Comparison of ENCODE assay signal across 1 cellular context in the genomic region with DNA sequence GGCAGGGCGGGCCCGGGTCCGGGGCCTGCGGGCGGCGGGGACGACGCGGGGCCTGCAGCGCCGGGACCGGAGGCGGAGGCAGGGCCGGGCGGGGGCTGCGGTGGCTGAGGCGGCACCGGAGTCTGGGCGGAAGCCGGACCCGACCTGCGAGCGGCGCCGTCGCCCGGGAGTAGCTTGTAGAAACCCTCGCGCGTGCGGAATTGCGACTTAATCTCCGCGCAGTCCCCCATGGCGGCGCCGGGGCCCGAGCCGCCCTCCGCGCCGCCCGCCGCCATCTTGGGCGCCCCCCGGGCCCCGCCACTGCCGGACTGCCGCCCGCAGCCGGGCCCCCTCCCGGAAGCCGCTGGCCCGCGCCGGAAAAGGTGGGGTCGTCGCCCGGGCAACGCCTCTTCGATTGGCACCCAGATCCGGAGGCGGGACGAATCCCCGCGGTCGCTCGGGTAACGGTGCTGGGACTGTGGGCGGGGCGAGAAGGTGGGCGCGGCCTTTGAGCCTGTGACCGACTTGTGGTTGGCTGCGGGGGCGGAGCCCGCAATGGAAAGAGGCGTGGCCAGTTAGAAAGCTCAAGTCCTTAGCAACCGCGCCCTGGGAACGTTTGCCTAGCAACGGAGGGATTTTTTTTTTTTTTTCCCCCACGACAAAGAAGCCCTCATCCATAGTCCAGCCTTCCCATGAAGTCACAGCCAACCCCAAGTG.
A peak's percentile ranks its signal among the peaks of the same experiment; 100 is the strongest.
TF ChIP-seq lines count a peak whose summit lies in the region.

A gene with protein sequence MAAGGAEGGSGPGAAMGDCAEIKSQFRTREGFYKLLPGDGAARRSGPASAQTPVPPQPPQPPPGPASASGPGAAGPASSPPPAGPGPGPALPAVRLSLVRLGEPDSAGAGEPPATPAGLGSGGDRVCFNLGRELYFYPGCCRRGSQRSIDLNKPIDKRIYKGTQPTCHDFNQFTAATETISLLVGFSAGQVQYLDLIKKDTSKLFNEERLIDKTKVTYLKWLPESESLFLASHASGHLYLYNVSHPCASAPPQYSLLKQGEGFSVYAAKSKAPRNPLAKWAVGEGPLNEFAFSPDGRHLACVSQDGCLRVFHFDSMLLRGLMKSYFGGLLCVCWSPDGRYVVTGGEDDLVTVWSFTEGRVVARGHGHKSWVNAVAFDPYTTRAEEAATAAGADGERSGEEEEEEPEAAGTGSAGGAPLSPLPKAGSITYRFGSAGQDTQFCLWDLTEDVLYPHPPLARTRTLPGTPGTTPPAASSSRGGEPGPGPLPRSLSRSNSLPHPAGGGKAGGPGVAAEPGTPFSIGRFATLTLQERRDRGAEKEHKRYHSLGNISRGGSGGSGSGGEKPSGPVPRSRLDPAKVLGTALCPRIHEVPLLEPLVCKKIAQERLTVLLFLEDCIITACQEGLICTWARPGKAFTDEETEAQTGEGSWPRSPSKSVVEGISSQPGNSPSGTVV (minus strand): TSS at position 364 of the 696 bp plus-strand sequence. CDS start 89 bp downstream, at position 275.

TF ChIP-seq in GM12878, 131 proteins besides CTCF, POLR2A, EP300 and RAD21 (continued from another document and continues in another):
- TF ChIP-seq, protein P1, sequence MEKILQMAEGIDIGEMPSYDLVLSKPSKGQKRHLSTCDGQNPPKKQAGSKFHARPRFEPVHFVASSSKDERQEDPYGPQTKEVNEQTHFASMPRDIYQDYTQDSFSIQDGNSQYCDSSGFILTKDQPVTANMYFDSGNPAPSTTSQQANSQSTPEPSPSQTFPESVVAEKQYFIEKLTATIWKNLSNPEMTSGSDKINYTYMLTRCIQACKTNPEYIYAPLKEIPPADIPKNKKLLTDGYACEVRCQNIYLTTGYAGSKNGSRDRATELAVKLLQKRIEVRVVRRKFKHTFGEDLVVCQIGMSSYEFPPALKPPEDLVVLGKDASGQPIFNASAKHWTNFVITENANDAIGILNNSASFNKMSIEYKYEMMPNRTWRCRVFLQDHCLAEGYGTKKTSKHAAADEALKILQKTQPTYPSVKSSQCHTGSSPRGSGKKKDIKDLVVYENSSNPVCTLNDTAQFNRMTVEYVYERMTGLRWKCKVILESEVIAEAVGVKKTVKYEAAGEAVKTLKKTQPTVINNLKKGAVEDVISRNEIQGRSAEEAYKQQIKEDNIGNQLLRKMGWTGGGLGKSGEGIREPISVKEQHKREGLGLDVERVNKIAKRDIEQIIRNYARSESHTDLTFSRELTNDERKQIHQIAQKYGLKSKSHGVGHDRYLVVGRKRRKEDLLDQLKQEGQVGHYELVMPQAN (conservative IDR thresholded peaks at IDR 0.05) = peak; percentile 79
- TF ChIP-seq MEF2A (IDR thresholded peaks at IDR 0.05; ENCODE audit: insufficient read depth, low read depth, low read length) = 0 out of 2 replicates have a peak, but pooled peaks have one; percentile 33
- TF ChIP-seq NFXL1 (IDR thresholded peaks at IDR 0.05; ENCODE audit: borderline replicate concordance) = no peak
- TF ChIP-seq, protein P2, sequence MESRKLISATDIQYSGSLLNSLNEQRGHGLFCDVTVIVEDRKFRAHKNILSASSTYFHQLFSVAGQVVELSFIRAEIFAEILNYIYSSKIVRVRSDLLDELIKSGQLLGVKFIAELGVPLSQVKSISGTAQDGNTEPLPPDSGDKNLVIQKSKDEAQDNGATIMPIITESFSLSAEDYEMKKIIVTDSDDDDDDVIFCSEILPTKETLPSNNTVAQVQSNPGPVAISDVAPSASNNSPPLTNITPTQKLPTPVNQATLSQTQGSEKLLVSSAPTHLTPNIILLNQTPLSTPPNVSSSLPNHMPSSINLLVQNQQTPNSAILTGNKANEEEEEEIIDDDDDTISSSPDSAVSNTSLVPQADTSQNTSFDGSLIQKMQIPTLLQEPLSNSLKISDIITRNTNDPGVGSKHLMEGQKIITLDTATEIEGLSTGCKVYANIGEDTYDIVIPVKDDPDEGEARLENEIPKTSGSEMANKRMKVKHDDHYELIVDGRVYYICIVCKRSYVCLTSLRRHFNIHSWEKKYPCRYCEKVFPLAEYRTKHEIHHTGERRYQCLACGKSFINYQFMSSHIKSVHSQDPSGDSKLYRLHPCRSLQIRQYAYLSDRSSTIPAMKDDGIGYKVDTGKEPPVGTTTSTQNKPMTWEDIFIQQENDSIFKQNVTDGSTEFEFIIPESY (IDR thresholded peaks at IDR 0.05) = no peak
- TF ChIP-seq SREBF1 (IDR thresholded peaks at IDR 0.05; ENCODE audit: low read length) = peak; percentile 39; the same call in 1 of the 2 replicates
- TF ChIP-seq MTA3 (IDR thresholded peaks at IDR 0.05; ENCODE audit: borderline replicate concordance, low read length) = no peak
- TF ChIP-seq, protein P3, sequence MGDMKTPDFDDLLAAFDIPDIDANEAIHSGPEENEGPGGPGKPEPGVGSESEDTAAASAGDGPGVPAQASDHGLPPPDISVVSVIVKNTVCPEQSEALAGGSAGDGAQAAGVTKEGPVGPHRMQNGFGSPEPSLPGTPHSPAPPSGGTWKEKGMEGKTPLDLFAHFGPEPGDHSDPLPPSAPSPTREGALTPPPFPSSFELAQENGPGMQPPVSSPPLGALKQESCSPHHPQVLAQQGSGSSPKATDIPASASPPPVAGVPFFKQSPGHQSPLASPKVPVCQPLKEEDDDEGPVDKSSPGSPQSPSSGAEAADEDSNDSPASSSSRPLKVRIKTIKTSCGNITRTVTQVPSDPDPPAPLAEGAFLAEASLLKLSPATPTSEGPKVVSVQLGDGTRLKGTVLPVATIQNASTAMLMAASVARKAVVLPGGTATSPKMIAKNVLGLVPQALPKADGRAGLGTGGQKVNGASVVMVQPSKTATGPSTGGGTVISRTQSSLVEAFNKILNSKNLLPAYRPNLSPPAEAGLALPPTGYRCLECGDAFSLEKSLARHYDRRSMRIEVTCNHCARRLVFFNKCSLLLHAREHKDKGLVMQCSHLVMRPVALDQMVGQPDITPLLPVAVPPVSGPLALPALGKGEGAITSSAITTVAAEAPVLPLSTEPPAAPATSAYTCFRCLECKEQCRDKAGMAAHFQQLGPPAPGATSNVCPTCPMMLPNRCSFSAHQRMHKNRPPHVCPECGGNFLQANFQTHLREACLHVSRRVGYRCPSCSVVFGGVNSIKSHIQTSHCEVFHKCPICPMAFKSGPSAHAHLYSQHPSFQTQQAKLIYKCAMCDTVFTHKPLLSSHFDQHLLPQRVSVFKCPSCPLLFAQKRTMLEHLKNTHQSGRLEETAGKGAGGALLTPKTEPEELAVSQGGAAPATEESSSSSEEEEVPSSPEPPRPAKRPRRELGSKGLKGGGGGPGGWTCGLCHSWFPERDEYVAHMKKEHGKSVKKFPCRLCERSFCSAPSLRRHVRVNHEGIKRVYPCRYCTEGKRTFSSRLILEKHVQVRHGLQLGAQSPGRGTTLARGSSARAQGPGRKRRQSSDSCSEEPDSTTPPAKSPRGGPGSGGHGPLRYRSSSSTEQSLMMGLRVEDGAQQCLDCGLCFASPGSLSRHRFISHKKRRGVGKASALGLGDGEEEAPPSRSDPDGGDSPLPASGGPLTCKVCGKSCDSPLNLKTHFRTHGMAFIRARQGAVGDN (IDR thresholded peaks at IDR 0.05) = peak; percentile 59; the same call in 1 of the 2 replicates
- TF ChIP-seq, protein P4, sequence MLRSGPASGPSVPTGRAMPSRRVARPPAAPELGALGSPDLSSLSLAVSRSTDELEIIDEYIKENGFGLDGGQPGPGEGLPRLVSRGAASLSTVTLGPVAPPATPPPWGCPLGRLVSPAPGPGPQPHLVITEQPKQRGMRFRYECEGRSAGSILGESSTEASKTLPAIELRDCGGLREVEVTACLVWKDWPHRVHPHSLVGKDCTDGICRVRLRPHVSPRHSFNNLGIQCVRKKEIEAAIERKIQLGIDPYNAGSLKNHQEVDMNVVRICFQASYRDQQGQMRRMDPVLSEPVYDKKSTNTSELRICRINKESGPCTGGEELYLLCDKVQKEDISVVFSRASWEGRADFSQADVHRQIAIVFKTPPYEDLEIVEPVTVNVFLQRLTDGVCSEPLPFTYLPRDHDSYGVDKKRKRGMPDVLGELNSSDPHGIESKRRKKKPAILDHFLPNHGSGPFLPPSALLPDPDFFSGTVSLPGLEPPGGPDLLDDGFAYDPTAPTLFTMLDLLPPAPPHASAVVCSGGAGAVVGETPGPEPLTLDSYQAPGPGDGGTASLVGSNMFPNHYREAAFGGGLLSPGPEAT (IDR thresholded peaks at IDR 0.05; ENCODE audit: low read depth) = 0 out of 2 replicates have a peak, but pooled peaks have one; percentile 37
- TF ChIP-seq, protein P5, sequence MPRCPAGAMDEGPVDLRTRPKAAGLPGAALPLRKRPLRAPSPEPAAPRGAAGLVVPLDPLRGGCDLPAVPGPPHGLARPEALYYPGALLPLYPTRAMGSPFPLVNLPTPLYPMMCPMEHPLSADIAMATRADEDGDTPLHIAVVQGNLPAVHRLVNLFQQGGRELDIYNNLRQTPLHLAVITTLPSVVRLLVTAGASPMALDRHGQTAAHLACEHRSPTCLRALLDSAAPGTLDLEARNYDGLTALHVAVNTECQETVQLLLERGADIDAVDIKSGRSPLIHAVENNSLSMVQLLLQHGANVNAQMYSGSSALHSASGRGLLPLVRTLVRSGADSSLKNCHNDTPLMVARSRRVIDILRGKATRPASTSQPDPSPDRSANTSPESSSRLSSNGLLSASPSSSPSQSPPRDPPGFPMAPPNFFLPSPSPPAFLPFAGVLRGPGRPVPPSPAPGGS (IDR thresholded peaks at IDR 0.05; ENCODE audit: borderline replicate concordance, insufficient read depth, low read depth, low read length, poor library complexity, severe bottlenecking) = no peak
- TF ChIP-seq, protein P6, sequence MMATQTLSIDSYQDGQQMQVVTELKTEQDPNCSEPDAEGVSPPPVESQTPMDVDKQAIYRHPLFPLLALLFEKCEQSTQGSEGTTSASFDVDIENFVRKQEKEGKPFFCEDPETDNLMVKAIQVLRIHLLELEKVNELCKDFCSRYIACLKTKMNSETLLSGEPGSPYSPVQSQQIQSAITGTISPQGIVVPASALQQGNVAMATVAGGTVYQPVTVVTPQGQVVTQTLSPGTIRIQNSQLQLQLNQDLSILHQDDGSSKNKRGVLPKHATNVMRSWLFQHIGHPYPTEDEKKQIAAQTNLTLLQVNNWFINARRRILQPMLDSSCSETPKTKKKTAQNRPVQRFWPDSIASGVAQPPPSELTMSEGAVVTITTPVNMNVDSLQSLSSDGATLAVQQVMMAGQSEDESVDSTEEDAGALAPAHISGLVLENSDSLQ (IDR thresholded peaks at IDR 0.05) = peak; percentile 98
- TF ChIP-seq RB1 (IDR thresholded peaks at IDR 0.05; ENCODE audit: borderline replicate concordance) = peak; percentile 60; the same call in 1 of the 2 replicates
- TF ChIP-seq BCL11A (IDR thresholded peaks at IDR 0.05; ENCODE audit: low read depth, low read length) = no peak
- TF ChIP-seq, protein P7, sequence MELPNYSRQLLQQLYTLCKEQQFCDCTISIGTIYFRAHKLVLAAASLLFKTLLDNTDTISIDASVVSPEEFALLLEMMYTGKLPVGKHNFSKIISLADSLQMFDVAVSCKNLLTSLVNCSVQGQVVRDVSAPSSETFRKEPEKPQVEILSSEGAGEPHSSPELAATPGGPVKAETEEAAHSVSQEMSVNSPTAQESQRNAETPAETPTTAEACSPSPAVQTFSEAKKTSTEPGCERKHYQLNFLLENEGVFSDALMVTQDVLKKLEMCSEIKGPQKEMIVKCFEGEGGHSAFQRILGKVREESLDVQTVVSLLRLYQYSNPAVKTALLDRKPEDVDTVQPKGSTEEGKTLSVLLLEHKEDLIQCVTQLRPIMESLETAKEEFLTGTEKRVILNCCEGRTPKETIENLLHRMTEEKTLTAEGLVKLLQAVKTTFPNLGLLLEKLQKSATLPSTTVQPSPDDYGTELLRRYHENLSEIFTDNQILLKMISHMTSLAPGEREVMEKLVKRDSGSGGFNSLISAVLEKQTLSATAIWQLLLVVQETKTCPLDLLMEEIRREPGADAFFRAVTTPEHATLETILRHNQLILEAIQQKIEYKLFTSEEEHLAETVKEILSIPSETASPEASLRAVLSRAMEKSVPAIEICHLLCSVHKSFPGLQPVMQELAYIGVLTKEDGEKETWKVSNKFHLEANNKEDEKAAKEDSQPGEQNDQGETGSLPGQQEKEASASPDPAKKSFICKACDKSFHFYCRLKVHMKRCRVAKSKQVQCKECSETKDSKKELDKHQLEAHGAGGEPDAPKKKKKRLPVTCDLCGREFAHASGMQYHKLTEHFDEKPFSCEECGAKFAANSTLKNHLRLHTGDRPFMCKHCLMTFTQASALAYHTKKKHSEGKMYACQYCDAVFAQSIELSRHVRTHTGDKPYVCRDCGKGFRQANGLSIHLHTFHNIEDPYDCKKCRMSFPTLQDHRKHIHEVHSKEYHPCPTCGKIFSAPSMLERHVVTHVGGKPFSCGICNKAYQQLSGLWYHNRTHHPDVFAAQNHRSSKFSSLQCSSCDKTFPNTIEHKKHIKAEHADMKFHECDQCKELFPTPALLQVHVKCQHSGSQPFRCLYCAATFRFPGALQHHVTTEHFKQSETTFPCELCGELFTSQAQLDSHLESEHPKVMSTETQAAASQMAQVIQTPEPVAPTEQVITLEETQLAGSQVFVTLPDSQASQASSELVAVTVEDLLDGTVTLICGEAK (IDR thresholded peaks at IDR 0.05; ENCODE audit: borderline replicate concordance) = peak; percentile 86
- TF ChIP-seq HDAC6 (IDR thresholded peaks at IDR 0.05; ENCODE audit: unreplicated experiment) = no peak
- TF ChIP-seq, protein P8, sequence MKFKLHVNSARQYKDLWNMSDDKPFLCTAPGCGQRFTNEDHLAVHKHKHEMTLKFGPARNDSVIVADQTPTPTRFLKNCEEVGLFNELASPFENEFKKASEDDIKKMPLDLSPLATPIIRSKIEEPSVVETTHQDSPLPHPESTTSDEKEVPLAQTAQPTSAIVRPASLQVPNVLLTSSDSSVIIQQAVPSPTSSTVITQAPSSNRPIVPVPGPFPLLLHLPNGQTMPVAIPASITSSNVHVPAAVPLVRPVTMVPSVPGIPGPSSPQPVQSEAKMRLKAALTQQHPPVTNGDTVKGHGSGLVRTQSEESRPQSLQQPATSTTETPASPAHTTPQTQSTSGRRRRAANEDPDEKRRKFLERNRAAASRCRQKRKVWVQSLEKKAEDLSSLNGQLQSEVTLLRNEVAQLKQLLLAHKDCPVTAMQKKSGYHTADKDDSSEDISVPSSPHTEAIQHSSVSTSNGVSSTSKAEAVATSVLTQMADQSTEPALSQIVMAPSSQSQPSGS (IDR thresholded peaks at IDR 0.05; ENCODE audit: low read length) = no peak
- TF ChIP-seq FOXK2 (IDR thresholded peaks at IDR 0.05) = no peak
- TF ChIP-seq TCF3 (IDR thresholded peaks at IDR 0.05; ENCODE audit: borderline replicate concordance, insufficient read depth, low read depth, low read length) = no peak
- TF ChIP-seq CHD2 (IDR thresholded peaks at IDR 0.05; ENCODE audit: borderline replicate concordance, low read depth, low read length) = 0 out of 2 replicates have a peak, but pooled peaks have one; percentile 51
- no peak for TF ChIP-seq KDM1A (IDR thresholded peaks at IDR 0.05; ENCODE audit: borderline replicate concordance)
- TF ChIP-seq GABPA (IDR thresholded peaks at IDR 0.05; ENCODE audit: low read depth) = peak; percentile 87
- TF ChIP-seq ATF7 (IDR thresholded peaks at IDR 0.05; ENCODE audit: low read depth) = no peak
- TF ChIP-seq POU2F2 (IDR thresholded peaks at IDR 0.05; ENCODE audit: borderline replicate concordance, low read depth, low read length) = peak; percentile 73; the same call in 1 of the 3 replicates
